13 cellular contexts compared by ENCODE assay signal in genomic region chr14:70935135-70935534, GRCh38. TPM values are rescaled to one million over a fixed set of nuclear protein-coding genes. Genes with fewer than 3 reads are reported as not detected.
DNase-seq lines count a peak whose midpoint lies in the region; ATAC-seq and TF ChIP-seq lines count a peak whose summit lies in the region.
"Had no signal": no experiment of that assay in that cellular context is flagged by ENCODE, and none has a peak within 500 bp of the region (broad histone marks: within the 10 kb centered on the region; RNA-seq: fewer than 3 reads in every experiment).

No MANE protein-coding gene starts in this region.

- intact Hi-C loops in left ventricle myocardium inferior (cut with micrococcal nuclease) (no loop called here), left cardiac atrium (cut with DNase I) (no loop called here), right lobe of liver (cut with DNase I) (no loop called here), vagina (cut with DNase I) (no loop called here)

- H3K27me3 Mint-ChIP-seq in WTC11 (ENCODE audit: low read depth), result no peaks in the 10 kb centered on the region

- POLR2A ChIA-PET in WTC11 (lab: Charles Lee), result no interaction called here

- no peak overlapping the region for H3K27ac Mint-ChIP-seq in WTC11

- peak overlapping the region; percentile 17 for H3K27ac ChIP-seq in left ventricle myocardium inferior (replicated peaks)
- H3K27ac ChIP-seq in right lobe of liver, result peak overlapping the region in 2 of 3 donors; percentile 14 to 65
- H3K27ac ChIP-seq in vagina, result peak overlapping the region; percentile 14
- H3K27ac ChIP-seq in substantia nigra (ENCODE audit: low read depth, low read length, poor library complexity, severe bottlenecking), result no peak overlapping the region

- peaks cover 7% of the 10 kb centered on the region for H3K4me1 Mint-ChIP-seq in WTC11

- H3K4me3 ChIP-seq in left ventricle myocardium inferior, result no peak overlapping the region
- H3K4me3 ChIP-seq in right lobe of liver, result no peak overlapping the region
- H3K4me3 ChIP-seq in vagina, result no peak overlapping the region
- H3K4me3 ChIP-seq: MG63 had no signal

- WGBS in right lobe of liver (ENCODE audit: insufficient coverage, low coverage, low lambda C conversion rate, missing lambda C conversion rate), result 22% methylated on average over 3 of the region's 3 CpGs

- peaks cover 16% of the 10 kb centered on the region for H3K9me3 Mint-ChIP-seq in WTC11

- no peak for TF ChIP-seq CTCF in left ventricle myocardium inferior (IDR thresholded peaks at IDR 0.05; ENCODE audit: borderline replicate concordance)
- no peak for TF ChIP-seq CTCF in WTC11 (IDR thresholded peaks at IDR 0.05)
- TF ChIP-seq CTCF in right lobe of liver (IDR thresholded peaks at IDR 0.05), result no peak
- no peak for TF ChIP-seq CTCF in vagina (IDR thresholded peaks at IDR 0.05)

- H3K27me3 ChIP-seq in left ventricle myocardium inferior (ENCODE audit: low read depth), result no peaks in the 10 kb centered on the region
- H3K27me3 ChIP-seq in right lobe of liver, result no peaks in the 10 kb centered on the region
- no peaks in the 10 kb centered on the region for H3K27me3 ChIP-seq in vagina
- H3K27me3 ChIP-seq: MG63 had no signal

- H3K4me3 Mint-ChIP-seq in WTC11, result no peak overlapping the region
- H3K4me3 Mint-ChIP-seq: CD14-positive monocyte, neural crest cell had no signal

- H3K36me3 ChIP-seq in left ventricle myocardium inferior (no peaks in the 10 kb centered on the region), right lobe of liver (no peaks in the 10 kb centered on the region), vagina (no peaks in the 10 kb centered on the region)
- H3K36me3 ChIP-seq: MG63 had no signal

- H3K9me3 ChIP-seq in left ventricle myocardium inferior (replicated peaks) (peaks cover 5% of the 10 kb centered on the region), right lobe of liver (no peaks in the 10 kb centered on the region), vagina (no peaks in the 10 kb centered on the region)
- H3K9me3 ChIP-seq: MG63 had no signal

- DNase-seq in left ventricle myocardium inferior, result no peak
- DNase-seq in left cardiac atrium, result no peak
- DNase-seq in WTC11 (ENCODE audit: low spot score), result no peak
- no peak for DNase-seq in right lobe of liver
- no peak for DNase-seq in vagina (ENCODE audit: extremely low spot score in 2 of 2)
- no peak for DNase-seq in substantia nigra (lab: John Stamatoyannopoulos, UW)
- no peak for DNase-seq in NCI-H1930 (lab: John Stamatoyannopoulos, UW)
- DNase-seq: MG63, NCI-H774, T-helper 9 cell had no signal

- CTCF ChIA-PET in WTC11 (lab: Charles Lee), result no interaction called here

- peaks cover 11% of the 10 kb centered on the region for H3K36me3 Mint-ChIP-seq in WTC11

- ATAC-seq in left cardiac atrium, result no peak
- no peak for ATAC-seq in WTC11
- ATAC-seq in right lobe of liver, result peak; percentile 20 to 48 (median 29)
- no peak for ATAC-seq in HG02759 (IDR thresholded peaks at IDR 0.05; ENCODE audit: unreplicated experiment)

- TF ChIP-seq POLR2A in right lobe of liver (IDR thresholded peaks at IDR 0.05), result no peak
- no peak for TF ChIP-seq POLR2A in vagina (IDR thresholded peaks at IDR 0.05)

- H3K4me1 ChIP-seq in left ventricle myocardium inferior (peaks cover 41% of the 10 kb centered on the region), right lobe of liver (peaks cover 0 to 25% (median 9%) of the 10 kb centered on the region in 4 donors), vagina (peaks cover 26% of the 10 kb centered on the region)

TF ChIP-seq in WTC11, 78 proteins besides CTCF, POLR2A, EP300 and RAD21:
- TF ChIP-seq, protein P1, sequence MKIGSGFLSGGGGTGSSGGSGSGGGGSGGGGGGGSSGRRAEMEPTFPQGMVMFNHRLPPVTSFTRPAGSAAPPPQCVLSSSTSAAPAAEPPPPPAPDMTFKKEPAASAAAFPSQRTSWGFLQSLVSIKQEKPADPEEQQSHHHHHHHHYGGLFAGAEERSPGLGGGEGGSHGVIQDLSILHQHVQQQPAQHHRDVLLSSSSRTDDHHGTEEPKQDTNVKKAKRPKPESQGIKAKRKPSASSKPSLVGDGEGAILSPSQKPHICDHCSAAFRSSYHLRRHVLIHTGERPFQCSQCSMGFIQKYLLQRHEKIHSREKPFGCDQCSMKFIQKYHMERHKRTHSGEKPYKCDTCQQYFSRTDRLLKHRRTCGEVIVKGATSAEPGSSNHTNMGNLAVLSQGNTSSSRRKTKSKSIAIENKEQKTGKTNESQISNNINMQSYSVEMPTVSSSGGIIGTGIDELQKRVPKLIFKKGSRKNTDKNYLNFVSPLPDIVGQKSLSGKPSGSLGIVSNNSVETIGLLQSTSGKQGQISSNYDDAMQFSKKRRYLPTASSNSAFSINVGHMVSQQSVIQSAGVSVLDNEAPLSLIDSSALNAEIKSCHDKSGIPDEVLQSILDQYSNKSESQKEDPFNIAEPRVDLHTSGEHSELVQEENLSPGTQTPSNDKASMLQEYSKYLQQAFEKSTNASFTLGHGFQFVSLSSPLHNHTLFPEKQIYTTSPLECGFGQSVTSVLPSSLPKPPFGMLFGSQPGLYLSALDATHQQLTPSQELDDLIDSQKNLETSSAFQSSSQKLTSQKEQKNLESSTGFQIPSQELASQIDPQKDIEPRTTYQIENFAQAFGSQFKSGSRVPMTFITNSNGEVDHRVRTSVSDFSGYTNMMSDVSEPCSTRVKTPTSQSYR (CRISPR knock-in tag; IDR thresholded peaks at IDR 0.05), result no peak
- TF ChIP-seq ZNF121 (CRISPR knock-in tag; IDR thresholded peaks at IDR 0.05), result 0 out of 2 replicates have a peak, but pooled peaks have one; percentile 58

RNA-seq across cellular contexts. Expression of gene PCNX1, which starts 27.9 kb away (rescaled TPM):
- total RNA-seq in left ventricle myocardium inferior (35.2 TPM), left cardiac atrium (10 to 100 TPM; 31.0 to 44.1 TPM), WTC11 (2021) (43.4 to 49.8 TPM (median 46.4 TPM) in 3 replicates), right lobe of liver (10 to 100 TPM; 25.4 to 33.2 (median 29.3) TPM), vagina (59.7 TPM)

Comparison
In these comparisons a context has a peak if more than half of its experiments do, and no peak if none do; other contexts are left out.
1. ATAC-seq: peak in right lobe of liver (4 of 4); none in left cardiac atrium (0 of 2), WTC11 (single experiment) and HG02759 (single experiment).